Comparison of ENCODE assay signal across 15 cellular contexts in the genomic region with DNA sequence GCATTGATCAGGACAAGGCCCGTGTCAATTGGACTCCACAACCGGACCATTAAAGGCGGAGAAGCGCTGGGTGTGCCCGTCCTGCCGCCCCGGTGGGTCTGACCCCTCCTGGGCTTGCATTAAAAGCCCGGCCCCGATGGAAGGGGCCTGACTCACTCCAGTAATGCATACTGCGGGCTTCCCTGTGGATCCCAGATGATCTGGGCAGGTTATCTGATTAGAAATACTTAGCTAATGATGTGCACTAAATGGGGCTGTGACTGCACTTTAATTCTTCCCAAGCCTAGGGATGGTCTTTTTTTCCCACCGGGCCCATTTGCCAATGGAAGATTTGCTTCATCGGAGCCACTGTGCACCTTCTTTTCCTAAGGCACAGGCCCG.
A peak's percentile ranks its signal among the peaks of the same experiment; 100 is the strongest.
DNase-seq lines count a peak whose midpoint lies in the region; TF ChIP-seq lines count a peak whose summit lies in the region.
"Had no signal": no experiment of that assay in that cellular context is flagged by ENCODE, and none has a peak within 500 bp of the region (broad histone marks: within the 10 kb centered on the region; RNA-seq: fewer than 3 reads in every experiment).

No MANE protein-coding gene starts in this region.

- H3K4me3 ChIP-seq in BE2C (ENCODE audit: low read depth, low read length) = no peak overlapping the region
- no peak overlapping the region for H3K4me3 ChIP-seq in trophoblast cell (ENCODE audit: low read depth, low read length)
- H3K4me3 ChIP-seq: A549 had no signal

- TF ChIP-seq CTCF in BE2C (IDR thresholded peaks at IDR 0.05; ENCODE audit: low read depth, low read length) (no peak), VCaP (conservative IDR thresholded peaks at IDR 0.05) (no peak)

- H2AFZ ChIP-seq in trophoblast cell (ENCODE audit: insufficient read depth, low read length, poor library complexity) = no peak overlapping the region

- H3K79me1 ChIP-seq in trophoblast cell (ENCODE audit: low read length) = peaks cover 4% of the 10 kb centered on the region

- no peak overlapping the region for H3K4ac ChIP-seq in trophoblast cell (ENCODE audit: low read depth, low read length)

- no peak overlapping the region for H4K12ac ChIP-seq in trophoblast cell (ENCODE audit: low read depth, low read length)

- H3K9ac ChIP-seq in trophoblast cell (ENCODE audit: low read length) = no peak overlapping the region

- H3K36me3 ChIP-seq in BE2C (no peaks in the 10 kb centered on the region), trophoblast cell (ENCODE audit: control insufficient read depth in 1 of 2, insufficient read depth in 2 of 2, low read length in 2 of 2) (no peaks in the 10 kb centered on the region)

- H3K9me3 ChIP-seq in BE2C (no peaks in the 10 kb centered on the region), trophoblast cell (ENCODE audit: insufficient read depth, low read depth, low read length) (no peaks in the 10 kb centered on the region)
- H3K9me3 ChIP-seq: A549 had no signal

- DNase-seq in BE2C (peak; percentile 51), NCI-H82 (lab: John Stamatoyannopoulos, UW) (peak; percentile 97), trophoblast cell (peak; percentile 75 to 89), HT-29 (ENCODE audit: low spot score) (no peak), KBM-7 (no peak), NCI-H510A treated with DMSO at 0.1 percent for 48 hours (lab: John Stamatoyannopoulos, UW) (no peak)
- DNase-seq: Caco-2; CD8-positive, alpha-beta memory T cell; DMS153; DMS79 treated with DMSO at 0.1 percent for 48 hours; GDM1; HCEC 1CT; HFFc6 had no signal

- no peak overlapping the region for H2BK12ac ChIP-seq in trophoblast cell (ENCODE audit: low read length)

- no peak overlapping the region for H2AK5ac ChIP-seq in trophoblast cell (ENCODE audit: low read length)

- no peak overlapping the region for H4K91ac ChIP-seq in trophoblast cell (ENCODE audit: low read depth, low read length)

- no peak overlapping the region for H2BK120ac ChIP-seq in trophoblast cell (ENCODE audit: insufficient read depth, low read length, poor library complexity)

- no peak overlapping the region for H3K14ac ChIP-seq in trophoblast cell (ENCODE audit: low read length)

- H3K4me1 ChIP-seq in BE2C (0 out of 2 replicates have a peak, but pooled peaks cover 5% of the 10 kb centered on the region), trophoblast cell (ENCODE audit: control insufficient read depth in 1 of 2, insufficient read depth in 2 of 2, low read length in 2 of 2) (peaks cover 11 to 14% of the 10 kb centered on the region in 2 experiments)
- H3K4me1 ChIP-seq: A549 had no signal

- H3K27ac ChIP-seq in VCaP = peak overlapping the region; percentile 9; the same call in 1 of the 2 replicates
- H3K27ac ChIP-seq in trophoblast cell (ENCODE audit: low read depth, low read length) = no peak overlapping the region
- H3K27ac ChIP-seq: A549 had no signal

- in situ Hi-C loops in KBM-7 (cut with MboI; ENCODE audit: low pct_unique_long_range_greater_than_20kb, low sequenced_read_pairs) = loop anchor here (25.0 kb wide), 1 partner anchor 653 kb away; no protein-coding TSS in a partner anchor

- no peak overlapping the region for H2BK5ac ChIP-seq in trophoblast cell (ENCODE audit: low read depth, low read length, poor library complexity)

- no peaks in the 10 kb centered on the region for H3K79me2 ChIP-seq in trophoblast cell (ENCODE audit: control insufficient read depth, insufficient read depth, low read length, poor library complexity)

- H3K4me2 ChIP-seq in trophoblast cell (ENCODE audit: low read length) = no peak overlapping the region
- H3K4me2 ChIP-seq: A549 had no signal

- no peak overlapping the region for H3K23ac ChIP-seq in trophoblast cell (ENCODE audit: low read length)

- no peaks in the 10 kb centered on the region; the same call in 1 of the 2 replicates for H3K27me3 ChIP-seq in BE2C
- no peaks in the 10 kb centered on the region for H3K27me3 ChIP-seq in trophoblast cell (ENCODE audit: insufficient read depth, low read length)

- no peak overlapping the region for H4K8ac ChIP-seq in trophoblast cell (ENCODE audit: low read depth, low read length)

- whole genome bisulfite sequencing in trophoblast cell (ENCODE audit: extremely low coverage, insufficient coverage, insufficient read length) = no CpG with 5 or more reads among the region's 13 CpGs

- H3K18ac ChIP-seq in trophoblast cell (ENCODE audit: low read length) = no peak overlapping the region

Comparison
In these comparisons a context has a peak if more than half of its experiments do, and no peak if none do; other contexts are left out.
1. DNase-seq: peak in BE2C (single experiment), NCI-H82 (single experiment) and trophoblast cell (2 of 2); none in HT-29 (single experiment), KBM-7 (single experiment) and NCI-H510A treated with DMSO at 0.1 percent for 48 hours (single experiment).